ENCODE assay signal across 1 cellular context in the genomic region with DNA sequence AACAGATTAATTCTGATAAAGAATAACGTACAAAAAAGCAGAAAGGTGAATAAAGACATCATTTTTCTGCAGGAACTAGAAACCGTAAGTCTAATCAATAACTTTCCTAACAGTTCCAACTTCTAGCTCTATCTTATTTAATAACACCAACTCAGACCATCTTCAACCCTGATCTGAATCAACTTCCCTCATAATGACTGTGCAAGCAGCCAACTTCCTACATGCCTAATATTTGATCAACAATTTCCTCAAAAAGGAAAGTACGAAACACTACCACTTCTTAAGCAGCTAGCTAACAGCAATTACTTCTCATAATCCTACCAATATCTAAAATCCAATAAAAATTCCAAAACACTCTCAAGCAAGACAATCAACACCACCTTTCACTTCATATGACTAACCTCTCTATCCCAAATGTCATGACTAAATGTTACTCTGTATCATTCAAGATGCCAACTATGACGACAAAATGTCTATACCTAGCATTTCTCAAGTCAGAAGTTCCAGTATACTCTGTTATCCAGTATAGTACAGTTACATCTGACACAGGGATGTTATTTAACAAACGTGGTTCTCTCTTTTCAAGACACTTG.
TF ChIP-seq lines count a peak whose summit lies in the region.

No MANE protein-coding gene starts in this region.

TF ChIP-seq in K562, 482 proteins besides CTCF, POLR2A, EP300 and RAD21 (continued from another document and continues in another):
- TF ChIP-seq ZBTB12 (CRISPR knock-in tag; IDR thresholded peaks at IDR 0.05) (no peak), MBD2 (IDR thresholded peaks at IDR 0.05; ENCODE audit: borderline replicate concordance, low read depth) (no peak), SNAPC5 (CRISPR knock-in tag; IDR thresholded peaks at IDR 0.05) (no peak), ARNT (IDR thresholded peaks at IDR 0.05) (0 out of 4 replicates have a peak, but pooled peaks of 1 of the 2 experiments have one; percentile 59), TSC22D4 (tag; IDR thresholded peaks at IDR 0.05) (no peak), FIP1L1 (IDR thresholded peaks at IDR 0.05; ENCODE audit: low read depth, low read length, poor library complexity, severe bottlenecking) (no peak), ZNF778 (CRISPR knock-in tag; IDR thresholded peaks at IDR 0.05) (no peak), NFE2 (IDR thresholded peaks at IDR 0.05; ENCODE audit: low read depth) (peak; percentile 69), ARID2 (IDR thresholded peaks at IDR 0.05) (peak; percentile 66), ZFPM2 (CRISPR knock-in tag; IDR thresholded peaks at IDR 0.05) (no peak), FOS (IDR thresholded peaks at IDR 0.05; ENCODE audit: extremely low read depth, insufficient read length) (no peak), VEZF1 (CRISPR knock-in tag; IDR thresholded peaks at IDR 0.05) (no peak), HDAC6 (IDR thresholded peaks at IDR 0.05; ENCODE audit: low read depth, low read length) (no peak), ZNF518B (CRISPR knock-in tag; IDR thresholded peaks at IDR 0.05) (no peak), ZNF143 (CRISPR knock-in tag; IDR thresholded peaks at IDR 0.05) (no peak), ESRRB (CRISPR knock-in tag; IDR thresholded peaks at IDR 0.05; ENCODE audit: borderline replicate concordance) (no peak), FOXP4 (CRISPR knock-in tag; IDR thresholded peaks at IDR 0.05; ENCODE audit: borderline replicate concordance) (no peak), DLX4 (CRISPR knock-in tag; IDR thresholded peaks at IDR 0.05) (no peak), CTBP1 (IDR thresholded peaks at IDR 0.05; ENCODE audit: borderline replicate concordance) (no peak), FOSL1 (tag; conservative IDR thresholded peaks at IDR 0.05) (0 out of 2 replicates have a peak, but pooled peaks have one; percentile 27), ZNF695 (CRISPR knock-in tag; IDR thresholded peaks at IDR 0.05) (no peak), EHMT2 (IDR thresholded peaks at IDR 0.05) (peak; percentile 66; the same call in 1 of the 2 replicates), RBBP5 (IDR thresholded peaks at IDR 0.05; ENCODE audit: borderline replicate concordance, insufficient read depth, low read length, poor library complexity, severe bottlenecking) (no peak), ARHGAP35 (IDR thresholded peaks at IDR 0.05; ENCODE audit: partially characterized antibody) (peak; percentile 12), E4F1 (CRISPR knock-in tag; IDR thresholded peaks at IDR 0.05; ENCODE audit: borderline replicate concordance) (no peak), KLF10 (CRISPR knock-in tag; IDR thresholded peaks at IDR 0.05) (no peak), ZNF644 (tag; IDR thresholded peaks at IDR 0.05; ENCODE audit: low read depth) (no peak), LCOR (CRISPR knock-in tag; IDR thresholded peaks at IDR 0.05) (no peak), POLR2AphosphoS5 (IDR thresholded peaks at IDR 0.05; ENCODE audit: control insufficient read depth, insufficient read depth, low read depth, low read length) (no peak), NFYB (IDR thresholded peaks at IDR 0.05; ENCODE audit: extremely low read depth, insufficient read length) (no peak)
- TF ChIP-seq, protein P1, sequence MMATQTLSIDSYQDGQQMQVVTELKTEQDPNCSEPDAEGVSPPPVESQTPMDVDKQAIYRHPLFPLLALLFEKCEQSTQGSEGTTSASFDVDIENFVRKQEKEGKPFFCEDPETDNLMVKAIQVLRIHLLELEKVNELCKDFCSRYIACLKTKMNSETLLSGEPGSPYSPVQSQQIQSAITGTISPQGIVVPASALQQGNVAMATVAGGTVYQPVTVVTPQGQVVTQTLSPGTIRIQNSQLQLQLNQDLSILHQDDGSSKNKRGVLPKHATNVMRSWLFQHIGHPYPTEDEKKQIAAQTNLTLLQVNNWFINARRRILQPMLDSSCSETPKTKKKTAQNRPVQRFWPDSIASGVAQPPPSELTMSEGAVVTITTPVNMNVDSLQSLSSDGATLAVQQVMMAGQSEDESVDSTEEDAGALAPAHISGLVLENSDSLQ (IDR thresholded peaks at IDR 0.05): peak; percentile 31; the same call in 1 of the 2 replicates
- TF ChIP-seq, protein P2, sequence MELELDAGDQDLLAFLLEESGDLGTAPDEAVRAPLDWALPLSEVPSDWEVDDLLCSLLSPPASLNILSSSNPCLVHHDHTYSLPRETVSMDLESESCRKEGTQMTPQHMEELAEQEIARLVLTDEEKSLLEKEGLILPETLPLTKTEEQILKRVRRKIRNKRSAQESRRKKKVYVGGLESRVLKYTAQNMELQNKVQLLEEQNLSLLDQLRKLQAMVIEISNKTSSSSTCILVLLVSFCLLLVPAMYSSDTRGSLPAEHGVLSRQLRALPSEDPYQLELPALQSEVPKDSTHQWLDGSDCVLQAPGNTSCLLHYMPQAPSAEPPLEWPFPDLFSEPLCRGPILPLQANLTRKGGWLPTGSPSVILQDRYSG (tag; conservative IDR thresholded peaks at IDR 0.05; ENCODE audit: low read depth): no peak
- TF ChIP-seq, protein P3, sequence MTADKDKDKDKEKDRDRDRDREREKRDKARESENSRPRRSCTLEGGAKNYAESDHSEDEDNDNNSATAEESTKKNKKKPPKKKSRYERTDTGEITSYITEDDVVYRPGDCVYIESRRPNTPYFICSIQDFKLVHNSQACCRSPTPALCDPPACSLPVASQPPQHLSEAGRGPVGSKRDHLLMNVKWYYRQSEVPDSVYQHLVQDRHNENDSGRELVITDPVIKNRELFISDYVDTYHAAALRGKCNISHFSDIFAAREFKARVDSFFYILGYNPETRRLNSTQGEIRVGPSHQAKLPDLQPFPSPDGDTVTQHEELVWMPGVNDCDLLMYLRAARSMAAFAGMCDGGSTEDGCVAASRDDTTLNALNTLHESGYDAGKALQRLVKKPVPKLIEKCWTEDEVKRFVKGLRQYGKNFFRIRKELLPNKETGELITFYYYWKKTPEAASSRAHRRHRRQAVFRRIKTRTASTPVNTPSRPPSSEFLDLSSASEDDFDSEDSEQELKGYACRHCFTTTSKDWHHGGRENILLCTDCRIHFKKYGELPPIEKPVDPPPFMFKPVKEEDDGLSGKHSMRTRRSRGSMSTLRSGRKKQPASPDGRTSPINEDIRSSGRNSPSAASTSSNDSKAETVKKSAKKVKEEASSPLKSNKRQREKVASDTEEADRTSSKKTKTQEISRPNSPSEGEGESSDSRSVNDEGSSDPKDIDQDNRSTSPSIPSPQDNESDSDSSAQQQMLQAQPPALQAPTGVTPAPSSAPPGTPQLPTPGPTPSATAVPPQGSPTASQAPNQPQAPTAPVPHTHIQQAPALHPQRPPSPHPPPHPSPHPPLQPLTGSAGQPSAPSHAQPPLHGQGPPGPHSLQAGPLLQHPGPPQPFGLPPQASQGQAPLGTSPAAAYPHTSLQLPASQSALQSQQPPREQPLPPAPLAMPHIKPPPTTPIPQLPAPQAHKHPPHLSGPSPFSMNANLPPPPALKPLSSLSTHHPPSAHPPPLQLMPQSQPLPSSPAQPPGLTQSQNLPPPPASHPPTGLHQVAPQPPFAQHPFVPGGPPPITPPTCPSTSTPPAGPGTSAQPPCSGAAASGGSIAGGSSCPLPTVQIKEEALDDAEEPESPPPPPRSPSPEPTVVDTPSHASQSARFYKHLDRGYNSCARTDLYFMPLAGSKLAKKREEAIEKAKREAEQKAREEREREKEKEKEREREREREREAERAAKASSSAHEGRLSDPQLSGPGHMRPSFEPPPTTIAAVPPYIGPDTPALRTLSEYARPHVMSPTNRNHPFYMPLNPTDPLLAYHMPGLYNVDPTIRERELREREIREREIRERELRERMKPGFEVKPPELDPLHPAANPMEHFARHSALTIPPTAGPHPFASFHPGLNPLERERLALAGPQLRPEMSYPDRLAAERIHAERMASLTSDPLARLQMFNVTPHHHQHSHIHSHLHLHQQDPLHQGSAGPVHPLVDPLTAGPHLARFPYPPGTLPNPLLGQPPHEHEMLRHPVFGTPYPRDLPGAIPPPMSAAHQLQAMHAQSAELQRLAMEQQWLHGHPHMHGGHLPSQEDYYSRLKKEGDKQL (CRISPR knock-in tag; IDR thresholded peaks at IDR 0.05; ENCODE audit: borderline replicate concordance): no peak
